In the genomic region with DNA sequence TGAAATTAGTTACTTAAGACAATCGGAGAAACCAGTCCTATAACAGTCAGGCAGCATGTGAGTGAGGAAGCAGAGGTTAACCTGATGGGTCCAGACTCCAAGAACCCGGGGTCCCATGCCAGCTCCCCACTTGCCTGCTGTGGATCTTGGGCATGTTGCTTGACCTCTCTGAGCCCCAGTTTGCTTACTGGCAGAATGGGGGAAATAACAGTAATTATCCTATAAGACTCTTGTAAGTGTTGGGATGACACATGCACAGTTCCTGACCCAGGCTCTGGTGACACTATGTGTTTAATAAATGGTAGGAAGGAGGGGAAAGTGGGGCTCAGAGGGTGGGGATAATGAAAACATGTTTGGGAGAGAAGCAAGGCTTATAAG, we compare ENCODE assay signal across 18 cellular contexts. TPM values are rescaled to one million over a fixed set of nuclear protein-coding genes. Genes with fewer than 3 reads are reported as not detected.
"Had no signal": no experiment of that assay in that cellular context is flagged by ENCODE, and none has a peak within 500 bp of the region (broad histone marks: within the 10 kb centered on the region; RNA-seq: fewer than 3 reads in every experiment).

No MANE protein-coding gene starts in this region.

- H3K27me3 ChIP-seq: SJSA1 had no signal

- H3K27ac ChIP-seq: SJSA1, SK-N-MC had no signal

- FAIRE-seq: HepG2, RCC 7860 had no signal

- ATAC-seq: HepG2 had no signal

- H3K9me3 ChIP-seq: MG63, SJSA1 had no signal

- H3K4me3 ChIP-seq: MG63, SJSA1, SK-N-MC had no signal

- H3K36me3 ChIP-seq: MG63, SJSA1 had no signal

- DNase-seq: IMR-90, Karpas-422, KG1, MG63, NCI-H1105 treated with DMSO at 0.1 percent for 48 hours, NCI-H1417 treated with DMSO at 0.1 percent for 48 hours, NCI-H1930, NCI-H2107, NCI-H2227 treated with DMSO at 0.1 percent for 48 hours, NCI-H774, Right ventricle myocardium superior, RPMI8226, SIG-M5 had no signal

RNA-seq across cellular contexts. Expression of gene RPH3A, which starts 56.8 kb away (rescaled TPM):
- total RNA-seq: HepG2, HT1080, IMR-90, Right ventricle myocardium superior had no signal
- polyA plus RNA-seq: HepG2, IMR-90 had no signal

RNA-seq across cellular contexts. Expression of gene OAS1, which starts 58.4 kb away (rescaled TPM):
- total RNA-seq: IMR-90, SJSA1 had no signal
- polyA plus RNA-seq: IMR-90 had no signal
